In genomic region chr10:128247576-128247975, GRCh38 we compare ENCODE assay signal across 3 cellular contexts.
"Had no signal": no experiment of that assay in that cellular context is flagged by ENCODE, and none has a peak within 500 bp of the region (broad histone marks: within the 10 kb centered on the region; RNA-seq: fewer than 3 reads in every experiment).

No MANE protein-coding gene starts in this region.

- H3K4me3 ChIP-seq: GM12878 had no signal

- DNase-seq: GDM1, GF-D8 had no signal

- ATAC-seq: GM12878 had no signal
